ENCODE assay signal across 29 cellular contexts in genomic region chr12:15794836-15795235, GRCh38.
"Had no signal": no experiment of that assay in that cellular context is flagged by ENCODE, and none has a peak within 500 bp of the region (broad histone marks: within the 10 kb centered on the region; RNA-seq: fewer than 3 reads in every experiment).

No MANE protein-coding gene starts in this region.

- H3K36me3 ChIP-seq: SJSA1 had no signal

- FAIRE-seq: astrocyte, TTC549 had no signal

- ATAC-seq: activated T-helper 17 cell treated with anti-CD3 and anti-CD28 coated beads, Interleukin-2, amount 50 U/mL, for 72 hours; Right ventricle myocardium inferior; SK-N-SH treated with all-trans-retinoic acid at 6 μM for 48 hours had no signal

- H3K27ac ChIP-seq: SJSA1, VCaP had no signal

- H3K27me3 ChIP-seq: SJSA1 had no signal

- DNase-seq: activated CD4-positive, alpha-beta memory T cell treated with anti-CD3 and anti-CD28 coated beads for 36 hours; activated CD4-positive, alpha-beta T cell treated with anti-CD3 and anti-CD28 coated beads, Interleukin-2, amount 10 ng/mL, durations not matched to agents 7 days and 5 days; activated CD4-positive, CD25-positive, alpha-beta regulatory T cell; activated CD8-positive, alpha-beta memory T cell treated with anti-CD3 and anti-CD28 coated beads for 24 hours; activated gamma-delta T cell; activated naive CD4-positive, alpha-beta T cell treated with anti-CD3 and anti-CD28 coated beads for 36 hours; activated T-cell treated with anti-CD3 and anti-CD28 coated beads for 4 hours; activated T-cell treated with anti-CD3 and anti-CD28 coated beads, Interleukin-2, amount 50 U/mL, for 48 hours; amygdala; Karpas-422; MV-4-11; NCI-H1092 treated with DMSO at 0.1 percent for 48 hours; NCI-H1417 treated with DMSO at 0.1 percent for 48 hours; NCI-H1694; NCI-H2029 treated with DMSO at 0.1 percent for 48 hours; NCI-H345; NCI-H510A; NCI-H526 treated with DMSO at 0.1 percent for 48 hours; NK-92 treated with Interleukin-12 subunit alpha and Interleukin-12 subunit beta, amount 100 ng/mL, for 24 hours; RPMI8226; T-helper 2 cell; T1000 had no signal

- H3K9me3 ChIP-seq: SJSA1 had no signal

- H3K4me3 ChIP-seq: SJSA1 had no signal
